1 cellular context compared by ENCODE assay signal in genomic region chr3:173396191-173397041, GRCh38.
TF ChIP-seq lines count a peak whose summit lies in the region.

No MANE protein-coding gene starts in this region.

TF ChIP-seq in IMR-90, 13 proteins besides CTCF, POLR2A, EP300 and RAD21 (continued from another document):
- TF ChIP-seq BHLHE40 (IDR thresholded peaks at IDR 0.05; ENCODE audit: low read depth, low read length), result no peak
- no peak for TF ChIP-seq FOS (IDR thresholded peaks at IDR 0.05; ENCODE audit: low read depth, low read length)
- no peak for TF ChIP-seq SMC3 (IDR thresholded peaks at IDR 0.05; ENCODE audit: low read depth, low read length)
- no peak for TF ChIP-seq MAFK (IDR thresholded peaks at IDR 0.05; ENCODE audit: low read depth, low read length)
